8 cellular contexts compared by ENCODE assay signal in the genomic region with DNA sequence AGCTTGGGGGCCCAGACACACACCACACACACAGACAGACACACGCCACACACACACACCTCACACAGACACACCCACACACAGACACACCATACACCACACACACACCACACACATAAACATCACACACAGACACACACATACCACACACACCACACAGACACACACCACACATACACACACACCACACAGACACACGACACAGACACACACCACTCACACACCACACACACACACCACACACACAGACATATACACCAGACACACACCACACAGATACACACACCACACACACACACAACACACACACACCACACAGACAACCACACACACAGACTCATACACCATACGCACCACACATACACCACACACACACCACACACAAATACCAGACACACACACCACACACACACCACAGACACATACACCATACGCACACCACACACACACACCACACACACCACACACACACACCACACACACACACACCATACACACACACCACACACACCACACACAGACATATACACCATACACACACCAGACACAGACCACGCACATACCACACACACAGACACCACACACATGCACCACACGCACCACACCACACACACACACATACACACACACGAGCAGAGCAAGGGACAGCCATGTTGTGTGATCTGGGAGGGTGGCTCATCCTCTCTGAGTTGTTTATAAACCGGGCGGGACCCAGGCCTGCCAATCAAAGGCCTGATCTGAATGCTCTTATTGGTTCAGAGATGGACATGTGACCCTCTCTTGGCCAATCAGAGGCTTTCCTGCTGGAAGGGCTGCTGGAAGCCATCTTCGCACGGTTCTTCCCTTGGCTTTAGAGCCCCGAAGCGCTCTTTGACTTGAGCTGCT.
DNase-seq lines count a peak whose midpoint lies in the region; ATAC-seq lines count a peak whose summit lies in the region.

No MANE protein-coding gene starts in this region.

- H3K36me3 ChIP-seq in HAP-1 (replicated peaks) = no peaks in the 10 kb centered on the region

- ATAC-seq in GM21529 (IDR thresholded peaks at IDR 0.05; ENCODE audit: unreplicated experiment) = no peak

- DNase-seq in COLO829 (ENCODE audit: low spot score) (peak; percentile 54), HAP-1 (ENCODE audit: low spot score in 2 of 2) (peak; percentile 48 to 81), SW 1271 (lab: John Stamatoyannopoulos, UW) (peak; percentile 98), dermis microvascular lymphatic vessel endothelial cell (ENCODE audit: low read depth in 2 of 2) (peak; percentile 25 to 41), NCI-H1092 (lab: John Stamatoyannopoulos, UW) (no peak), NCI-H2107 (lab: John Stamatoyannopoulos, UW) (no peak)
- DNase-seq in stimulated activated CD4-positive, alpha-beta T cell treated with anti-CD3 and anti-CD28 coated beads, TNF-alpha, amount 100 ng/mL, for 24 hours (ENCODE audit: low read depth in 3 of 3) = peak in 2 of 3 experiments; percentile 7 to 36

- peaks cover 5% of the 10 kb centered on the region; the same call in 1 of the 2 replicates for H3K4me1 ChIP-seq in HAP-1

- H3K4me3 ChIP-seq in HAP-1 = peak overlapping the region; percentile 10

- H3K9me3 ChIP-seq in HAP-1 = no peaks in the 10 kb centered on the region

- in situ Hi-C loops in HAP-1 (cut with MboI; ENCODE audit: low sequenced_read_pairs) = loop anchor here (5.0 to 10.0 kb wide), 3 partner anchors 822 to 1065 kb away; no protein-coding TSS in a partner anchor

- no peaks in the 10 kb centered on the region for H3K27me3 ChIP-seq in HAP-1 (ENCODE audit: low read depth)

Comparison
In these comparisons a context has a peak if more than half of its experiments do, and no peak if none do; other contexts are left out.
1. DNase-seq: peak in COLO829 (single experiment), HAP-1 (2 of 2), SW 1271 (2 of 2), dermis microvascular lymphatic vessel endothelial cell (2 of 2) and stimulated activated CD4-positive, alpha-beta T cell treated with anti-CD3 and anti-CD28 coated beads, TNF-alpha, amount 100 ng/mL, for 24 hours (2 of 3); none in NCI-H1092 (single experiment) and NCI-H2107 (single experiment).